18 cellular contexts compared by ENCODE assay signal in the genomic region with DNA sequence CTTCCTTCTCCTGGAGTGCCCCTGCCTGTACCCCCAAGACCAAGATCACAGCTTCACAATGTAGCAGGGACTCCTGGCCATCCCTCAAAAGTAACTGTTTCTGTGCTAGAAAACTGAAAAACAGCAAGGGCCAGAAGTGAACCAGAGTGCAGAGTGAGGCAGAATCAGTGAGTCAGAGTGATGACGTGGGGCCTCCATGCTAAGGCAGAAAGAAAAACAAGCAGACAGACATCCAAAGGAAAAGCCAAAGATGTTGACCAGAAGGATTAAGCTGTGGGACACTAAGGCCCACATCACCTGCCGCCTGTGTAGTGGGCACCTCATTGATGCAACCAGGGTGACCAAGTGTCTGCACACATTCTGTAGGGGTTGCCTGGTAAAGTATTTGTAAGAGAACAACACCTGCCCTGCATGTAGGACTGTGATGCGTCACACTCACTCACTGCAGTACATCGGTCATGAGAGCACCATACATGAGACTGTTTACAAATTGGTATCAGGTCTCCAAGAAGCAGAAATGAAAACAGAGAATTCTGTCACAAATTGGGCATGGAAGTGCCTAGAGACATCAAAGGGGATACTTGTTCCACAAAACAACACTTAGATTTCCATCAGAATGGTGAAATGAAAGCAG. TPM values are rescaled to one million over a fixed set of nuclear protein-coding genes. Genes with fewer than 3 reads are reported as not detected.
DNase-seq lines count a peak whose midpoint lies in the region; ATAC-seq and TF ChIP-seq lines count a peak whose summit lies in the region.
"Had no signal": no experiment of that assay in that cellular context is flagged by ENCODE, and none has a peak within 500 bp of the region (broad histone marks: within the 10 kb centered on the region; RNA-seq: fewer than 3 reads in every experiment).

No MANE protein-coding gene starts in this region.

- H3K4me3 ChIP-seq in left ventricle myocardium inferior (no peak overlapping the region), heart left ventricle (no peak overlapping the region), fibroblast of pulmonary artery (replicated peaks; ENCODE audit: low read depth, low read length) (no peak overlapping the region), BE2C (ENCODE audit: low read depth, low read length) (no peak overlapping the region), PC-9 (no peak overlapping the region)
- H3K4me3 ChIP-seq: SJCRH30 had no signal

- no TSS peak for BruUV-seq in PC-9 (replicated peaks; lab: Mats Ljungman, UMichigan)

- no peak overlapping the region for H3K4me3 Mint-ChIP-seq in mesothelial cell of epicardium
- H3K4me3 Mint-ChIP-seq: activated naive CD8-positive, alpha-beta T cell treated with anti-CD3 and anti-CD28 coated beads for 36 hours; activated T-cell treated with anti-CD3 and anti-CD28 coated beads, Interleukin-2, amount 50 U/mL, for 4 hours; CD8-positive, alpha-beta memory T cell; IgD-negative memory B cell; natural killer cell had no signal

- H4K20me1 ChIP-seq in PC-9 (ENCODE audit: insufficient read depth): no peaks in the 10 kb centered on the region

- H3K27me3 Mint-ChIP-seq in mesothelial cell of epicardium (ENCODE audit: low read depth): peaks cover 9% of the 10 kb centered on the region

- no peaks in the 10 kb centered on the region for H3K36me3 Mint-ChIP-seq in mesothelial cell of epicardium
- H3K36me3 Mint-ChIP-seq: activated naive CD8-positive, alpha-beta T cell treated with anti-CD3 and anti-CD28 coated beads for 36 hours; CD8-positive, alpha-beta memory T cell; IgD-negative memory B cell; natural killer cell had no signal

- H2AFZ ChIP-seq in PC-9: no peak overlapping the region

- ATAC-seq in heart left ventricle (no peak), SK-N-SH treated with all-trans-retinoic acid at 6 μM for 48 hours (peak; percentile 42; the same call in 2 of the 3 replicates)
- ATAC-seq: activated T-cell treated with anti-CD3 and anti-CD28 coated beads, Interleukin-2, amount 50 U/mL, for 4 hours; esophagus mucosa; natural killer cell had no signal

- H3K36me3 ChIP-seq in left ventricle myocardium inferior (no peaks in the 10 kb centered on the region), heart left ventricle (peaks cover 0 to 8% (median 0%) of the 10 kb centered on the region in 9 donors), BE2C (no peaks in the 10 kb centered on the region), PC-9 (ENCODE audit: low read depth) (no peaks in the 10 kb centered on the region)
- H3K36me3 ChIP-seq: SJCRH30 had no signal

- H3K27ac Mint-ChIP-seq in mesothelial cell of epicardium: no peak overlapping the region
- H3K27ac Mint-ChIP-seq: activated naive CD8-positive, alpha-beta T cell treated with anti-CD3 and anti-CD28 coated beads for 36 hours; CD8-positive, alpha-beta memory T cell; IgD-negative memory B cell; natural killer cell had no signal

- no peaks in the 10 kb centered on the region for H3K27me3 ChIP-seq in left ventricle myocardium inferior (ENCODE audit: low read depth)
- H3K27me3 ChIP-seq in heart left ventricle: no peaks in the 10 kb centered on the region
- peaks cover 21% of the 10 kb centered on the region for H3K27me3 ChIP-seq in BE2C
- H3K27me3 ChIP-seq in PC-9 (ENCODE audit: insufficient read depth, low read depth): peaks cover 9% of the 10 kb centered on the region; the same call in 1 of the 2 replicates
- H3K27me3 ChIP-seq: SJCRH30 had no signal

- DNase-seq in left ventricle myocardium inferior: no peak
- no peak for DNase-seq in heart left ventricle
- peak; percentile 53 for DNase-seq in fibroblast of pulmonary artery (ENCODE audit: low read depth)
- DNase-seq in stromal cell of bone marrow (ENCODE audit: low read depth): peak; percentile 51
- no peak for DNase-seq in BE2C
- no peak for DNase-seq in PC-9
- DNase-seq in mesothelial cell of epicardium (ENCODE audit: low spot score in 2 of 2, unreplicated experiment in 2 of 2): no peak
- DNase-seq: activated CD4-positive, alpha-beta T cell treated with anti-CD3 and anti-CD28 coated beads, Interleukin-2, amount 50 U/mL, for 4 hours; activated naive CD8-positive, alpha-beta T cell treated with anti-CD3 and anti-CD28 coated beads for 36 hours; activated T-cell treated with anti-CD3 and anti-CD28 coated beads, Interleukin-2, amount 50 U/mL, for 4 hours; CD8-positive, alpha-beta memory T cell; cortex of kidney; natural killer cell; NCI-H1092 treated with DMSO at 0.1 percent for 48 hours; SJCRH30 had no signal

- intact Hi-C loops in left ventricle myocardium inferior (cut with micrococcal nuclease): no loop called here
- intact Hi-C loops in heart left ventricle (cut with DNase I): loop anchor here in 2 of 10 donors (10.0 kb wide), 1 partner anchor 264 kb away; no protein-coding TSS in a partner anchor
- intact Hi-C loops in PC-9 (cut with micrococcal nuclease; ENCODE audit: unreplicated experiment): loop anchor here (10.0 kb wide), 1 partner anchor 144 kb away; the partner anchor contains the start of gene PSMA3

- H3F3A ChIP-seq in PC-9 (ENCODE audit: insufficient read depth, low read depth): no peaks in the 10 kb centered on the region

- no peak for TF ChIP-seq POLR2A in heart left ventricle (IDR thresholded peaks at IDR 0.05)

- CTCF ChIA-PET in PC-9 (lab: Charles Lee): no interaction called here

- 87 to 90% (median 88%) methylated on average over 4 of the region's 4 CpGs for WGBS in heart left ventricle, 4 donors

- H3K27ac ChIP-seq in left ventricle myocardium inferior (replicated peaks) (peak overlapping the region; percentile 44), heart left ventricle (peak overlapping the region in 5 of 12 donors; percentile 67 to 88 (median 80)), PC-9 (no peak overlapping the region)
- H3K27ac ChIP-seq: SJCRH30 had no signal

- no peaks in the 10 kb centered on the region for H3K4me1 Mint-ChIP-seq in mesothelial cell of epicardium
- H3K4me1 Mint-ChIP-seq: activated naive CD8-positive, alpha-beta T cell treated with anti-CD3 and anti-CD28 coated beads for 36 hours; CD8-positive, alpha-beta memory T cell; IgD-negative memory B cell; natural killer cell had no signal

- no peak overlapping the region for H3K4me2 ChIP-seq in PC-9

- TF ChIP-seq CTCF in left ventricle myocardium inferior (IDR thresholded peaks at IDR 0.05; ENCODE audit: borderline replicate concordance) (no peak), heart left ventricle (IDR thresholded peaks at IDR 0.05) (no peak), fibroblast of pulmonary artery (IDR thresholded peaks at IDR 0.05; ENCODE audit: low read length, missing control alignments) (no peak), BE2C (IDR thresholded peaks at IDR 0.05; ENCODE audit: low read depth, low read length) (no peak), PC-9 (conservative IDR thresholded peaks at IDR 0.05) (no peak), mesothelial cell of epicardium (IDR thresholded peaks at IDR 0.05; ENCODE audit: unreplicated experiment) (no peak)

- no peaks in the 10 kb centered on the region for H3K79me2 ChIP-seq in PC-9 (ENCODE audit: low read depth)

- no peaks in the 10 kb centered on the region for H3K9me2 ChIP-seq in PC-9 (ENCODE audit: insufficient read depth)

- peaks cover 52% of the 10 kb centered on the region for H3K4me1 ChIP-seq in left ventricle myocardium inferior
- peaks cover 0 to 46% (median 10%) of the 10 kb centered on the region in 12 donors for H3K4me1 ChIP-seq in heart left ventricle
- no peaks in the 10 kb centered on the region for H3K4me1 ChIP-seq in BE2C
- H3K4me1 ChIP-seq in PC-9 (replicated peaks; ENCODE audit: insufficient read depth): no peaks in the 10 kb centered on the region

- H3K9me3 ChIP-seq in left ventricle myocardium inferior (replicated peaks) (no peaks in the 10 kb centered on the region), heart left ventricle (peaks cover 0 to 2% (median 0%) of the 10 kb centered on the region in 12 donors), BE2C (no peaks in the 10 kb centered on the region), PC-9 (ENCODE audit: insufficient read depth, low read depth) (no peaks in the 10 kb centered on the region)
- H3K9me3 ChIP-seq: SJCRH30 had no signal

- H3K9me3 Mint-ChIP-seq in mesothelial cell of epicardium: no peaks in the 10 kb centered on the region
- H3K9me3 Mint-ChIP-seq: activated naive CD8-positive, alpha-beta T cell treated with anti-CD3 and anti-CD28 coated beads for 36 hours; activated T-cell treated with anti-CD3 and anti-CD28 coated beads, Interleukin-2, amount 50 U/mL, for 4 hours; CD8-positive, alpha-beta memory T cell; IgD-negative memory B cell; natural killer cell had no signal

- POLR2A ChIA-PET in PC-9 (lab: Charles Lee; ENCODE audit: unreplicated experiment): no interaction called here

TF ChIP-seq in SK-N-SH treated with all-trans-retinoic acid at 6 μM for 48 hours, 23 proteins besides CTCF, POLR2A, EP300 and RAD21 (continues in another document):
- TF ChIP-seq TCF4 (CRISPR knock-in tag; IDR thresholded peaks at IDR 0.05; ENCODE audit: borderline replicate concordance) (no peak), ISL1 (CRISPR knock-in tag; IDR thresholded peaks at IDR 0.05) (no peak), BACH2 (CRISPR knock-in tag; IDR thresholded peaks at IDR 0.05; ENCODE audit: borderline replicate concordance) (no peak), OSR1 (CRISPR knock-in tag; IDR thresholded peaks at IDR 0.05) (no peak), ESRRG (CRISPR knock-in tag; IDR thresholded peaks at IDR 0.05) (no peak), ARNTL (CRISPR knock-in tag; IDR thresholded peaks at IDR 0.05; ENCODE audit: borderline replicate concordance, low read depth) (no peak), GLIS3 (CRISPR knock-in tag; IDR thresholded peaks at IDR 0.05) (no peak)
- TF ChIP-seq, protein P1, sequence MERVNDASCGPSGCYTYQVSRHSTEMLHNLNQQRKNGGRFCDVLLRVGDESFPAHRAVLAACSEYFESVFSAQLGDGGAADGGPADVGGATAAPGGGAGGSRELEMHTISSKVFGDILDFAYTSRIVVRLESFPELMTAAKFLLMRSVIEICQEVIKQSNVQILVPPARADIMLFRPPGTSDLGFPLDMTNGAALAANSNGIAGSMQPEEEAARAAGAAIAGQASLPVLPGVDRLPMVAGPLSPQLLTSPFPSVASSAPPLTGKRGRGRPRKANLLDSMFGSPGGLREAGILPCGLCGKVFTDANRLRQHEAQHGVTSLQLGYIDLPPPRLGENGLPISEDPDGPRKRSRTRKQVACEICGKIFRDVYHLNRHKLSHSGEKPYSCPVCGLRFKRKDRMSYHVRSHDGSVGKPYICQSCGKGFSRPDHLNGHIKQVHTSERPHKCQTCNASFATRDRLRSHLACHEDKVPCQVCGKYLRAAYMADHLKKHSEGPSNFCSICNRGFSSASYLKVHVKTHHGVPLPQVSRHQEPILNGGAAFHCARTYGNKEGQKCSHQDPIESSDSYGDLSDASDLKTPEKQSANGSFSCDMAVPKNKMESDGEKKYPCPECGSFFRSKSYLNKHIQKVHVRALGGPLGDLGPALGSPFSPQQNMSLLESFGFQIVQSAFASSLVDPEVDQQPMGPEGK (CRISPR knock-in tag; IDR thresholded peaks at IDR 0.05; ENCODE audit: borderline replicate concordance): no peak

RNA-seq across cellular contexts. Expression of gene ARMH4, which starts 51.2 kb away (rescaled TPM):
- total RNA-seq in left ventricle myocardium inferior (7.3 TPM), heart left ventricle (10 to 100 TPM in 5 of 9 donors, 1 to 10 TPM in 4; 4.7 to 13.4 (median 10.0) TPM), PC-9 (2021) (not detected in 2 replicates), mesothelial cell of epicardium (18.8 to 19.8 TPM (median 19.6 TPM) in 3 replicates)
- 1 to 10 TPM; 1.8 to 2.5 TPM for polyA plus RNA-seq in heart left ventricle
- polyA plus RNA-seq in BE2C (2012; ENCODE audit: insufficient read depth, insufficient read length, low read depth): 0.79 TPM
- total RNA-seq: activated naive CD8-positive, alpha-beta T cell treated with anti-CD3 and anti-CD28 coated beads for 36 hours; activated T-cell treated with anti-CD3 and anti-CD28 coated beads, Interleukin-2, amount 50 U/mL, for 4 hours; CD8-positive, alpha-beta memory T cell had no signal

Comparison
In these comparisons a context has a peak if more than half of its experiments do, and no peak if none do; other contexts are left out.
1. DNase-seq: peak in fibroblast of pulmonary artery (single experiment) and stromal cell of bone marrow (single experiment); none in left ventricle myocardium inferior (single experiment), heart left ventricle (0 of 5), BE2C (single experiment), PC-9 (0 of 2) and mesothelial cell of epicardium (0 of 2).